25 cellular contexts compared by ENCODE assay signal in genomic region chr10:132609211-132609610, GRCh38.
"Had no signal": no experiment of that assay in that cellular context is flagged by ENCODE, and none has a peak within 500 bp of the region (broad histone marks: within the 10 kb centered on the region; RNA-seq: fewer than 3 reads in every experiment).

No MANE protein-coding gene starts in this region.

- H3K4me3 ChIP-seq: colonic mucosa, dorsolateral prefrontal cortex, ovary, prostate gland, smooth muscle cell, stomach, thyroid gland, upper lobe of left lung, vagina had no signal

- DNase-seq: activated CD4-positive, alpha-beta T cell treated with anti-CD3 and anti-CD28 coated beads for 4 hours; activated CD4-positive, alpha-beta T cell treated with anti-CD3 and anti-CD28 coated beads, Interleukin-2, amount 50 U/mL, for 4 hours; activated CD8-positive, alpha-beta memory T cell treated with anti-CD3 and anti-CD28 coated beads, Interleukin-2, amount 50 U/mL, for 4 hours; activated naive CD4-positive, alpha-beta T cell; activated T-cell treated with anti-CD3 and anti-CD28 coated beads, Interleukin-2, amount 50 U/mL, for 4 hours; colonic mucosa; effector memory CD4-positive, alpha-beta T cell; natural killer cell; retina; stimulated activated CD4-positive, alpha-beta T cell treated with anti-CD3 and anti-CD28 coated beads, Interleukin-15, amount 100 ng/mL, for 24 hours; stimulated activated CD4-positive, alpha-beta T cell treated with anti-CD3 and anti-CD28 coated beads, Interleukin-2, amount 100 ng/mL, for 24 hours; stimulated activated naive B cell treated with anti-CD40 and anti-IgM and Interleukin-4, amounts not matched to agents 10 μg/mL and 1 μg/mL and 100 μg/mL, for 72 hours; stomach; T-helper 1 cell; thyroid gland had no signal

- H3K27ac Mint-ChIP-seq: activated naive CD4-positive, alpha-beta T cell treated with anti-CD3 and anti-CD28 coated beads, Interleukin-2, amount 50 U/mL, for 72 hours; activated T-helper 17 cell treated with anti-CD3 and anti-CD28 coated beads, Interleukin-2, amount 50 U/mL, for 72 hours; natural killer cell; stimulated activated naive B cell treated with anti-CD40 and anti-IgM and Interleukin-4, amounts not matched to agents 10 μg/mL and 1 μg/mL and 100 μg/mL, for 72 hours had no signal

- FAIRE-seq: bronchial epithelial cell, frontal cortex had no signal

- H3K4me2 ChIP-seq: smooth muscle cell had no signal

- H3K27ac ChIP-seq: colonic mucosa, ovary, prostate gland, stomach, thyroid gland, upper lobe of left lung, vagina had no signal

- H3K9me3 ChIP-seq: colonic mucosa, ovary, prostate gland, stomach, thyroid gland, upper lobe of left lung, vagina had no signal

- H3K27me3 Mint-ChIP-seq: activated T-helper 17 cell treated with anti-CD3 and anti-CD28 coated beads, Interleukin-2, amount 50 U/mL, for 72 hours; stimulated activated naive B cell treated with anti-CD40 and anti-IgM and Interleukin-4, amounts not matched to agents 10 μg/mL and 1 μg/mL and 100 μg/mL, for 72 hours had no signal

- ATAC-seq: activated naive CD4-positive, alpha-beta T cell treated with anti-CD3 and anti-CD28 coated beads, Interleukin-2, amount 50 U/mL, for 72 hours; activated T-cell treated with anti-CD3 and anti-CD28 coated beads, Interleukin-2, amount 50 U/mL, for 4 hours; activated T-helper 17 cell treated with anti-CD3 and anti-CD28 coated beads, Interleukin-2, amount 50 U/mL, for 72 hours; natural killer cell; stimulated activated naive B cell treated with anti-CD40 and anti-IgM and Interleukin-4, amounts not matched to agents 10 μg/mL and 1 μg/mL and 100 μg/mL, for 72 hours had no signal

- H3K27me3 ChIP-seq: colonic mucosa, dorsolateral prefrontal cortex, ovary, stomach, thyroid gland, upper lobe of left lung, vagina had no signal

- H3K36me3 ChIP-seq: colonic mucosa, ovary, prostate gland, thyroid gland, vagina had no signal

- H3K36me3 Mint-ChIP-seq: activated naive CD4-positive, alpha-beta T cell treated with anti-CD3 and anti-CD28 coated beads, Interleukin-2, amount 50 U/mL, for 72 hours; natural killer cell had no signal

- H3K4me1 ChIP-seq: colonic mucosa had no signal

- H3K4me3 Mint-ChIP-seq: activated T-cell treated with anti-CD3 and anti-CD28 coated beads, Interleukin-2, amount 50 U/mL, for 4 hours; activated T-helper 17 cell treated with anti-CD3 and anti-CD28 coated beads, Interleukin-2, amount 50 U/mL, for 72 hours; natural killer cell; stimulated activated naive B cell treated with anti-CD40 and anti-IgM and Interleukin-4, amounts not matched to agents 10 μg/mL and 1 μg/mL and 100 μg/mL, for 72 hours had no signal

- H3K9me3 Mint-ChIP-seq: activated T-cell treated with anti-CD3 and anti-CD28 coated beads, Interleukin-2, amount 50 U/mL, for 4 hours; activated T-helper 17 cell treated with anti-CD3 and anti-CD28 coated beads, Interleukin-2, amount 50 U/mL, for 72 hours; natural killer cell had no signal
